In the genomic region with DNA sequence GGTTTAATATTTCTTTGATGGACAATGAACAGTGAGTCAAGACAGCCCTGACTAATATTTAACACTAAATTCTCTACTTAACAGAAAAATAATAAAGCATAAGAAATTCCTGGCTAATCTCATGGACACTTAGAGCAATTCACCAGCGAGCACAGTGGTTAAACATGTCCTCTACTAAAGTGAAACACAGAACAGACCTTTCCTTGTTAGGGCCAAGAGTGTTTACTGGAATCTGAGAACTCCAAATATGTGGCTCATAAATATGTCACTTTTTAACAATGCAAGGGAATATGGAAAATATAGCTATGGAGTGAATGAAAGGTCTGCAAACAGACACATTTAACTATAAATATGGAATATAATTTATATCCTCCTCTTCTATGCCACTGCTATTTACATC, we compare ENCODE assay signal across 20 cellular contexts. TPM values are rescaled to one million over a fixed set of nuclear protein-coding genes. Genes with fewer than 3 reads are reported as not detected.
DNase-seq lines count a peak whose midpoint lies in the region; ATAC-seq and TF ChIP-seq lines count a peak whose summit lies in the region.
"Had no signal": no experiment of that assay in that cellular context is flagged by ENCODE, and none has a peak within 500 bp of the region (broad histone marks: within the 10 kb centered on the region; RNA-seq: fewer than 3 reads in every experiment).

No MANE protein-coding gene starts in this region.

- H3K4me3 ChIP-seq in fibroblast of villous mesenchyme (ENCODE audit: low read depth, low read length) = no peak overlapping the region
- H3K4me3 ChIP-seq: BLaER1, GM12878, GM23338 had no signal

- no peak for ATAC-seq in HG02678 (IDR thresholded peaks at IDR 0.05; ENCODE audit: unreplicated experiment)
- ATAC-seq: GM12878, GM23338, HCT116 had no signal

- DNase-seq in COLO829 (ENCODE audit: low spot score) (peak; percentile 31), NCI-H526 (lab: John Stamatoyannopoulos, UW) (peak; percentile 18 to 24), RPMI7951 (ENCODE audit: low read depth) (peak; percentile 5), fibroblast of villous mesenchyme (ENCODE audit: low read depth) (peak; percentile 50), pons (ENCODE audit: low spot score) (no peak), NCI-H2227 treated with DMSO at 0.1 percent for 48 hours (lab: John Stamatoyannopoulos, UW) (no peak), DMS 273 (lab: John Stamatoyannopoulos, UW; ENCODE audit: unreplicated experiment) (no peak)
- DNase-seq: 8988T; Calu3; CD4-positive, alpha-beta memory T cell; DMS 273 treated with DMSO at 0.1 percent for 48 hours; DMS53; DND-41; EL; H7 had no signal

- TF ChIP-seq CTCF in fibroblast of villous mesenchyme (IDR thresholded peaks at IDR 0.05; ENCODE audit: insufficient read depth, low read depth, low read length) = no peak

RNA-seq across cellular contexts. Expression of gene IGSF10, which starts 18.6 kb away (rescaled TPM):
- total RNA-seq in RPMI7951 (2014; rRNA removed; shearing (Covaris generic)) = 0.36 and 0.59 TPM in 2 replicates
- total RNA-seq in fibroblast of villous mesenchyme = 0.97 and 2.2 TPM in 2 replicates
- total RNA-seq: CD4-positive, alpha-beta memory T cell had no signal

Comparison
In these comparisons a context has a peak if more than half of its experiments do, and no peak if none do; other contexts are left out.
1. DNase-seq: peak in COLO829 (single experiment), NCI-H526 (2 of 2), RPMI7951 (single experiment) and fibroblast of villous mesenchyme (single experiment); none in pons (single experiment), NCI-H2227 treated with DMSO at 0.1 percent for 48 hours (single experiment) and DMS 273 (single experiment).